In the genomic region with DNA sequence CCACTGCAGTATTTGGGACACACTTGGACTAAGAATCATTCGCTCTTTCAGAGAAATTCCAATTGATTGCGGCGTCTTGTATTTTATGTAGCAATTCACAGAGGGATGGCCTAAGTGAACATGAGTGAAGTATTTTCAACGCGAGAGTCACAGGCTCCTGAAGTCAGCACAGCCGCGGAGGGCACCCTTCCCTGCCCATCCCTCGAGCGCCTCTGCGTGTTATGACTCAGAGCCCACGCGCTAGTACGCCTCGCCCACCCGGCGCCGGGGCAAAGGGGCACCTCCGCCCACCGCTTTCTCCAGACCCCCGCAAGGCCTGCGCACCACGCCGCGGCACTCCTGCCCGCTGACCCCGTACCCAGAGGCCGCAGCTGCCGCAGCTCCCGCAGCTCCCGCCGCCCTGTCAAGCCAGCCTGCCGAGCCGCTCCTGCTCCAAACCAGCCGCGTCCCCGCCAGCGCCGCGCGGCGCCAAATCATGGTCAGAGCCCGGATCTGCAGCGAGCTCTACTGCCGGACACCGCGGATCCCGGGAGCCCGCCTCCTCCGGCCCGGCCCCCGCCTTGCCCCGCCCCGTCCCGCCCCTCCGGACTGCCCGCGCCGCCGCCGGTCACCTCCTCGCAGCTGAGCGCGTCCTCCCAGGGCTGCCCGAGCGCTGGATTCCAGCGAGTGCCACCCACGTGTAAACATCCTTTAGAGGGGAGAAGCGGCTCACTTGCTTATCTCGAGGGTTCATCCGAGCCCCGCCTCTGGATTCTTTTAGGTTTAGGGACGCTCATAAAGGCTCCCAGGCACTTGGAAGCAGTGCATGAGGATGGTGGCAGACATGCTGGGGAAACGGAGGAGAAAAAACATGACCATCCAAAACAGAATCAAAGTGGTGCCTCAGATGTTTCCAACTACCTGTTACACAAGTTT, we compare ENCODE assay signal across 2 cellular contexts.
TF ChIP-seq lines count a peak whose summit lies in the region.

A gene with protein sequence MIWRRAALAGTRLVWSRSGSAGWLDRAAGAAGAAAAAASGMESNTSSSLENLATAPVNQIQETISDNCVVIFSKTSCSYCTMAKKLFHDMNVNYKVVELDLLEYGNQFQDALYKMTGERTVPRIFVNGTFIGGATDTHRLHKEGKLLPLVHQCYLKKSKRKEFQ (minus strand): TSS at position 509 of the 915 bp plus-strand sequence. CDS start 32 bp downstream, at position 477.

TF ChIP-seq in HCT116, 20 proteins besides CTCF, POLR2A, EP300 and RAD21 (continued from another document):
- TF ChIP-seq CEBPB (IDR thresholded peaks at IDR 0.05; ENCODE audit: low read depth): no peak
- peak; percentile 21; the same call in 1 of the 2 replicates for TF ChIP-seq JUND (IDR thresholded peaks at IDR 0.05)
- TF ChIP-seq ELF1 (IDR thresholded peaks at IDR 0.05; ENCODE audit: borderline replicate concordance, low read depth): no peak
- TF ChIP-seq EGR1 (IDR thresholded peaks at IDR 0.05; ENCODE audit: low read depth): peak; percentile 75
- peak; percentile 70 for TF ChIP-seq ZFX (IDR thresholded peaks at IDR 0.05)
- peak; percentile 9 for TF ChIP-seq TCF7L2 (IDR thresholded peaks at IDR 0.05; ENCODE audit: borderline replicate concordance, extremely low read depth, insufficient read depth, insufficient read length)
- TF ChIP-seq POLR2AphosphoS5 (IDR thresholded peaks at IDR 0.05; ENCODE audit: low read depth, low read length): peak; percentile 98
- peak; percentile 56; the same call in 1 of the 2 replicates for TF ChIP-seq CBX3 (IDR thresholded peaks at IDR 0.05; ENCODE audit: low read depth)
- peak; percentile 42 for TF ChIP-seq FOSL1 (IDR thresholded peaks at IDR 0.05; ENCODE audit: low read depth)
- TF ChIP-seq YY1 (IDR thresholded peaks at IDR 0.05; ENCODE audit: extremely low read depth, insufficient replicate concordance, low read depth, low read length): peak; percentile 50
- peak; percentile 77 for TF ChIP-seq SP1 (IDR thresholded peaks at IDR 0.05; ENCODE audit: low read depth)
- no peak for TF ChIP-seq EZH2 (IDR thresholded peaks at IDR 0.05)
- TF ChIP-seq, protein P1, sequence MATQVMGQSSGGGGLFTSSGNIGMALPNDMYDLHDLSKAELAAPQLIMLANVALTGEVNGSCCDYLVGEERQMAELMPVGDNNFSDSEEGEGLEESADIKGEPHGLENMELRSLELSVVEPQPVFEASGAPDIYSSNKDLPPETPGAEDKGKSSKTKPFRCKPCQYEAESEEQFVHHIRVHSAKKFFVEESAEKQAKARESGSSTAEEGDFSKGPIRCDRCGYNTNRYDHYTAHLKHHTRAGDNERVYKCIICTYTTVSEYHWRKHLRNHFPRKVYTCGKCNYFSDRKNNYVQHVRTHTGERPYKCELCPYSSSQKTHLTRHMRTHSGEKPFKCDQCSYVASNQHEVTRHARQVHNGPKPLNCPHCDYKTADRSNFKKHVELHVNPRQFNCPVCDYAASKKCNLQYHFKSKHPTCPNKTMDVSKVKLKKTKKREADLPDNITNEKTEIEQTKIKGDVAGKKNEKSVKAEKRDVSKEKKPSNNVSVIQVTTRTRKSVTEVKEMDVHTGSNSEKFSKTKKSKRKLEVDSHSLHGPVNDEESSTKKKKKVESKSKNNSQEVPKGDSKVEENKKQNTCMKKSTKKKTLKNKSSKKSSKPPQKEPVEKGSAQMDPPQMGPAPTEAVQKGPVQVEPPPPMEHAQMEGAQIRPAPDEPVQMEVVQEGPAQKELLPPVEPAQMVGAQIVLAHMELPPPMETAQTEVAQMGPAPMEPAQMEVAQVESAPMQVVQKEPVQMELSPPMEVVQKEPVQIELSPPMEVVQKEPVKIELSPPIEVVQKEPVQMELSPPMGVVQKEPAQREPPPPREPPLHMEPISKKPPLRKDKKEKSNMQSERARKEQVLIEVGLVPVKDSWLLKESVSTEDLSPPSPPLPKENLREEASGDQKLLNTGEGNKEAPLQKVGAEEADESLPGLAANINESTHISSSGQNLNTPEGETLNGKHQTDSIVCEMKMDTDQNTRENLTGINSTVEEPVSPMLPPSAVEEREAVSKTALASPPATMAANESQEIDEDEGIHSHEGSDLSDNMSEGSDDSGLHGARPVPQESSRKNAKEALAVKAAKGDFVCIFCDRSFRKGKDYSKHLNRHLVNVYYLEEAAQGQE (IDR thresholded peaks at IDR 0.05; ENCODE audit: low read depth): no peak
- TF ChIP-seq EZH2phosphoT487 (IDR thresholded peaks at IDR 0.05; ENCODE audit: borderline replicate concordance): no peak
- no peak for TF ChIP-seq ZNF274 (IDR thresholded peaks at IDR 0.05; ENCODE audit: low read depth, low read length)
- peak; percentile 96 for TF ChIP-seq SIN3A (IDR thresholded peaks at IDR 0.05; ENCODE audit: low read depth)
- TF ChIP-seq, protein P2, sequence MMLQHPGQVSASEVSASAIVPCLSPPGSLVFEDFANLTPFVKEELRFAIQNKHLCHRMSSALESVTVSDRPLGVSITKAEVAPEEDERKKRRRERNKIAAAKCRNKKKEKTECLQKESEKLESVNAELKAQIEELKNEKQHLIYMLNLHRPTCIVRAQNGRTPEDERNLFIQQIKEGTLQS (IDR thresholded peaks at IDR 0.05): no peak
- TF ChIP-seq, protein P3, sequence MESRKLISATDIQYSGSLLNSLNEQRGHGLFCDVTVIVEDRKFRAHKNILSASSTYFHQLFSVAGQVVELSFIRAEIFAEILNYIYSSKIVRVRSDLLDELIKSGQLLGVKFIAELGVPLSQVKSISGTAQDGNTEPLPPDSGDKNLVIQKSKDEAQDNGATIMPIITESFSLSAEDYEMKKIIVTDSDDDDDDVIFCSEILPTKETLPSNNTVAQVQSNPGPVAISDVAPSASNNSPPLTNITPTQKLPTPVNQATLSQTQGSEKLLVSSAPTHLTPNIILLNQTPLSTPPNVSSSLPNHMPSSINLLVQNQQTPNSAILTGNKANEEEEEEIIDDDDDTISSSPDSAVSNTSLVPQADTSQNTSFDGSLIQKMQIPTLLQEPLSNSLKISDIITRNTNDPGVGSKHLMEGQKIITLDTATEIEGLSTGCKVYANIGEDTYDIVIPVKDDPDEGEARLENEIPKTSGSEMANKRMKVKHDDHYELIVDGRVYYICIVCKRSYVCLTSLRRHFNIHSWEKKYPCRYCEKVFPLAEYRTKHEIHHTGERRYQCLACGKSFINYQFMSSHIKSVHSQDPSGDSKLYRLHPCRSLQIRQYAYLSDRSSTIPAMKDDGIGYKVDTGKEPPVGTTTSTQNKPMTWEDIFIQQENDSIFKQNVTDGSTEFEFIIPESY (IDR thresholded peaks at IDR 0.05; ENCODE audit: extremely low read depth, insufficient replicate concordance, low read length): peak; percentile 24
- TF ChIP-seq SRF (IDR thresholded peaks at IDR 0.05; ENCODE audit: low read depth): no peak

TF ChIP-seq in SK-N-SH, 30 proteins besides CTCF, POLR2A, EP300 and RAD21 (continues in another document):
- TF ChIP-seq, protein P4, sequence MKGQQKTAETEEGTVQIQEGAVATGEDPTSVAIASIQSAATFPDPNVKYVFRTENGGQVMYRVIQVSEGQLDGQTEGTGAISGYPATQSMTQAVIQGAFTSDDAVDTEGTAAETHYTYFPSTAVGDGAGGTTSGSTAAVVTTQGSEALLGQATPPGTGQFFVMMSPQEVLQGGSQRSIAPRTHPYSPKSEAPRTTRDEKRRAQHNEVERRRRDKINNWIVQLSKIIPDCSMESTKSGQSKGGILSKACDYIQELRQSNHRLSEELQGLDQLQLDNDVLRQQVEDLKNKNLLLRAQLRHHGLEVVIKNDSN (IDR thresholded peaks at IDR 0.05; ENCODE audit: borderline replicate concordance, low read depth): no peak
- TF ChIP-seq RFX5 (IDR thresholded peaks at IDR 0.05; ENCODE audit: low read length) (no peak), MXI1 (IDR thresholded peaks at IDR 0.05; ENCODE audit: low read depth, low read length) (peak; percentile 94), JUND (IDR thresholded peaks at IDR 0.05) (peak; percentile 28; the same call in 1 of the 2 replicates), ELF1 (IDR thresholded peaks at IDR 0.05) (no peak; the same call in 1 of the 2 replicates), NFIC (IDR thresholded peaks at IDR 0.05; ENCODE audit: borderline replicate concordance) (no peak), GABPA (IDR thresholded peaks at IDR 0.05; ENCODE audit: low read depth) (peak; percentile 35; the same call in 1 of the 2 replicates), TEAD4 (IDR thresholded peaks at IDR 0.05; ENCODE audit: borderline replicate concordance, insufficient read depth) (no peak), SMC3 (IDR thresholded peaks at IDR 0.05; ENCODE audit: low read depth, low read length) (no peak), EZH2phosphoT487 (IDR thresholded peaks at IDR 0.05; ENCODE audit: borderline replicate concordance, low read depth) (no peak), RCOR1 (IDR thresholded peaks at IDR 0.05; ENCODE audit: low read length) (no peak), TCF12 (IDR thresholded peaks at IDR 0.05) (no peak), SIN3A (IDR thresholded peaks at IDR 0.05; ENCODE audit: borderline replicate concordance, low read depth, low read length) (peak; percentile 58; the same call in 1 of the 2 replicates), YY1 (IDR thresholded peaks at IDR 0.05; ENCODE audit: low read depth) (no peak), CHD2 (IDR thresholded peaks at IDR 0.05; ENCODE audit: low read length, partially characterized antibody) (no peak), RXRA (IDR thresholded peaks at IDR 0.05; ENCODE audit: borderline replicate concordance, low read depth) (no peak), FOSL2 (IDR thresholded peaks at IDR 0.05; ENCODE audit: borderline replicate concordance, low read depth) (peak; percentile 54; the same call in 1 of the 2 replicates), FOXJ3 (CRISPR knock-in tag; IDR thresholded peaks at IDR 0.05) (no peak), NRF1 (IDR thresholded peaks at IDR 0.05; ENCODE audit: low read depth, low read length) (peak; percentile 17; the same call in 1 of the 2 replicates), POLR2AphosphoS5 (IDR thresholded peaks at IDR 0.05; ENCODE audit: low read depth, low read length) (peak; percentile 86), TAF1 (IDR thresholded peaks at IDR 0.05; ENCODE audit: borderline replicate concordance, low read depth, low read length) (peak; percentile 60)
- TF ChIP-seq, protein P3 (IDR thresholded peaks at IDR 0.05; ENCODE audit: borderline replicate concordance, low read depth): 0 out of 2 replicates have a peak, but pooled peaks have one; percentile 67
- TF ChIP-seq, protein P5, sequence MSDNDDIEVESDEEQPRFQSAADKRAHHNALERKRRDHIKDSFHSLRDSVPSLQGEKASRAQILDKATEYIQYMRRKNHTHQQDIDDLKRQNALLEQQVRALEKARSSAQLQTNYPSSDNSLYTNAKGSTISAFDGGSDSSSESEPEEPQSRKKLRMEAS (IDR thresholded peaks at IDR 0.05; ENCODE audit: low read depth): peak; percentile 84
- TF ChIP-seq, protein P6, sequence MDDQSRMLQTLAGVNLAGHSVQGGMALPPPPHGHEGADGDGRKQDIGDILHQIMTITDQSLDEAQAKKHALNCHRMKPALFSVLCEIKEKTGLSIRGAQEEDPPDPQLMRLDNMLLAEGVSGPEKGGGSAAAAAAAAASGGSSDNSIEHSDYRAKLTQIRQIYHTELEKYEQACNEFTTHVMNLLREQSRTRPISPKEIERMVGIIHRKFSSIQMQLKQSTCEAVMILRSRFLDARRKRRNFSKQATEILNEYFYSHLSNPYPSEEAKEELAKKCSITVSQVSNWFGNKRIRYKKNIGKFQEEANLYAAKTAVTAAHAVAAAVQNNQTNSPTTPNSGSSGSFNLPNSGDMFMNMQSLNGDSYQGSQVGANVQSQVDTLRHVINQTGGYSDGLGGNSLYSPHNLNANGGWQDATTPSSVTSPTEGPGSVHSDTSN (IDR thresholded peaks at IDR 0.05): no peak
- TF ChIP-seq, protein P7, sequence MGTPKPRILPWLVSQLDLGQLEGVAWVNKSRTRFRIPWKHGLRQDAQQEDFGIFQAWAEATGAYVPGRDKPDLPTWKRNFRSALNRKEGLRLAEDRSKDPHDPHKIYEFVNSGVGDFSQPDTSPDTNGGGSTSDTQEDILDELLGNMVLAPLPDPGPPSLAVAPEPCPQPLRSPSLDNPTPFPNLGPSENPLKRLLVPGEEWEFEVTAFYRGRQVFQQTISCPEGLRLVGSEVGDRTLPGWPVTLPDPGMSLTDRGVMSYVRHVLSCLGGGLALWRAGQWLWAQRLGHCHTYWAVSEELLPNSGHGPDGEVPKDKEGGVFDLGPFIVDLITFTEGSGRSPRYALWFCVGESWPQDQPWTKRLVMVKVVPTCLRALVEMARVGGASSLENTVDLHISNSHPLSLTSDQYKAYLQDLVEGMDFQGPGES (IDR thresholded peaks at IDR 0.05; ENCODE audit: low read depth, low read length): no peak
- TF ChIP-seq, protein P8, sequence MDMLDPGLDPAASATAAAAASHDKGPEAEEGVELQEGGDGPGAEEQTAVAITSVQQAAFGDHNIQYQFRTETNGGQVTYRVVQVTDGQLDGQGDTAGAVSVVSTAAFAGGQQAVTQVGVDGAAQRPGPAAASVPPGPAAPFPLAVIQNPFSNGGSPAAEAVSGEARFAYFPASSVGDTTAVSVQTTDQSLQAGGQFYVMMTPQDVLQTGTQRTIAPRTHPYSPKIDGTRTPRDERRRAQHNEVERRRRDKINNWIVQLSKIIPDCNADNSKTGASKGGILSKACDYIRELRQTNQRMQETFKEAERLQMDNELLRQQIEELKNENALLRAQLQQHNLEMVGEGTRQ (IDR thresholded peaks at IDR 0.05; ENCODE audit: borderline replicate concordance, low read depth, low read length): no peak
- TF ChIP-seq, protein P1 (IDR thresholded peaks at IDR 0.05; ENCODE audit: low read depth, low read length): no peak
